In genomic region chr4:185895866-185896265, GRCh38 we compare ENCODE assay signal across 17 cellular contexts.
A peak's percentile ranks its signal among the peaks of the same experiment; 100 is the strongest.
DNase-seq lines count a peak whose midpoint lies in the region; ATAC-seq and TF ChIP-seq lines count a peak whose summit lies in the region.
"Had no signal": no experiment of that assay in that cellular context is flagged by ENCODE, and none has a peak within 500 bp of the region (broad histone marks: within the 10 kb centered on the region; RNA-seq: fewer than 3 reads in every experiment).

No MANE protein-coding gene starts in this region.

- H3K79me2 ChIP-seq in PC-9 (ENCODE audit: low read depth) (no peaks in the 10 kb centered on the region), trophoblast cell (ENCODE audit: control insufficient read depth, insufficient read depth, low read length, poor library complexity) (no peaks in the 10 kb centered on the region)

- CTCF ChIA-PET in Calu3 (lab: Charles Lee) (interaction anchor here (1.4 kb wide), 1 partner anchor 126 kb away, joined by 17 read pairs; no protein-coding TSS in a partner anchor), PC-9 (lab: Charles Lee) (interaction anchor here (1.6 kb wide), 1 partner anchor 126 kb away, joined by 9 read pairs; no protein-coding TSS in a partner anchor)

- ATAC-seq in sciatic nerve: no peak
- ATAC-seq: HCT116 had no signal

- H4K20me1 ChIP-seq in BLaER1 (peaks cover 5% of the 10 kb centered on the region; the same call in 1 of the 2 replicates), PC-9 (ENCODE audit: insufficient read depth) (no peaks in the 10 kb centered on the region)

- H3K4me2 ChIP-seq in BLaER1 (peak overlapping the region; percentile 74), PC-9 (peak overlapping the region; percentile 68), trophoblast cell (ENCODE audit: low read length) (no peak overlapping the region)

- no peak overlapping the region for H2BK5ac ChIP-seq in trophoblast cell (ENCODE audit: low read depth, low read length, poor library complexity)

- peaks cover 5% of the 10 kb centered on the region for H3K36me3 Mint-ChIP-seq in Calu3 (ENCODE audit: insufficient read depth, unreplicated experiment)
- H3K36me3 Mint-ChIP-seq: CD4-positive, alpha-beta memory T cell had no signal

- H2AFZ ChIP-seq in PC-9: no peak overlapping the region
- H2AFZ ChIP-seq in trophoblast cell (ENCODE audit: insufficient read depth, low read length, poor library complexity): no peak overlapping the region
- H2AFZ ChIP-seq: GM23248 had no signal

- peaks cover 20% of the 10 kb centered on the region for H3K4me1 ChIP-seq in BLaER1
- H3K4me1 ChIP-seq in PC-9 (replicated peaks; ENCODE audit: insufficient read depth): peaks cover 28% of the 10 kb centered on the region
- H3K4me1 ChIP-seq in trophoblast cell (ENCODE audit: control insufficient read depth in 1 of 2, insufficient read depth in 2 of 2, low read length in 2 of 2): peaks cover 9% of the 10 kb centered on the region in 2 experiments

- H3K14ac ChIP-seq in trophoblast cell (ENCODE audit: low read length): no peak overlapping the region

- no peak for DNase-seq in Calu3
- DNase-seq in PC-9: no peak
- DNase-seq in trophoblast cell: no peak
- DNase-seq in DMS53 (lab: John Stamatoyannopoulos, UW): no peak
- no peak for DNase-seq in cortex of kidney (lab: John Stamatoyannopoulos, UW)
- DNase-seq in sciatic nerve (ENCODE audit: low spot score): no peak
- no peak for DNase-seq in activated effector memory CD4-positive, alpha-beta T cell treated with Interleukin-2 at 50 U/mL for 16 hours
- DNase-seq: C1 segment of cervical spinal cord; CD4-positive, alpha-beta memory T cell; COR-L47; DND-41; GM23248; H9 had no signal

- H2AK5ac ChIP-seq in trophoblast cell (ENCODE audit: low read length): no peak overlapping the region

- peaks cover 5% of the 10 kb centered on the region for H3K79me1 ChIP-seq in trophoblast cell (ENCODE audit: low read length)

- H3F3A ChIP-seq in PC-9 (ENCODE audit: insufficient read depth, low read depth): peaks cover 30% of the 10 kb centered on the region

- H3K18ac ChIP-seq in trophoblast cell (ENCODE audit: low read length): no peak overlapping the region

- peaks cover 6% of the 10 kb centered on the region for H3K9me3 Mint-ChIP-seq in Calu3 (ENCODE audit: low read depth, unreplicated experiment)

- no peak overlapping the region for H4K8ac ChIP-seq in trophoblast cell (ENCODE audit: low read depth, low read length)

- no peak overlapping the region for H3K4me3 ChIP-seq in BLaER1
- no peak overlapping the region for H3K4me3 ChIP-seq in PC-9
- no peak overlapping the region for H3K4me3 ChIP-seq in trophoblast cell (ENCODE audit: low read depth, low read length)
- H3K4me3 ChIP-seq: GM23248 had no signal

- H3K4ac ChIP-seq in trophoblast cell (ENCODE audit: low read depth, low read length): no peak overlapping the region

- H3K27ac ChIP-seq in BLaER1: no peak overlapping the region
- H3K27ac ChIP-seq in PC-9: peak overlapping the region; percentile 97
- peak overlapping the region; percentile 59 for H3K27ac ChIP-seq in trophoblast cell (ENCODE audit: low read depth, low read length)
- H3K27ac ChIP-seq: 22Rv1, GM23248 had no signal

- H3K36me3 ChIP-seq in BLaER1: no peaks in the 10 kb centered on the region
- H3K36me3 ChIP-seq in PC-9 (ENCODE audit: low read depth): no peaks in the 10 kb centered on the region
- no peaks in the 10 kb centered on the region for H3K36me3 ChIP-seq in trophoblast cell (ENCODE audit: control insufficient read depth in 1 of 2, insufficient read depth in 2 of 2, low read length in 2 of 2)

- intact Hi-C loops in Calu3 (cut with micrococcal nuclease; ENCODE audit: unreplicated experiment): no loop called here
- intact Hi-C loops in PC-9 (cut with micrococcal nuclease; ENCODE audit: unreplicated experiment): loop anchor here (2.0 kb wide), 4 partner anchors 49 to 255 kb away; no protein-coding TSS in a partner anchor
- intact Hi-C loops in sciatic nerve (cut with DNase I): no loop called here

- POLR2A ChIA-PET in PC-9 (lab: Charles Lee; ENCODE audit: unreplicated experiment): no interaction called here

- H3K27me3 Mint-ChIP-seq in Calu3 (ENCODE audit: unreplicated experiment): no peaks in the 10 kb centered on the region

- H2BK120ac ChIP-seq in trophoblast cell (ENCODE audit: insufficient read depth, low read length, poor library complexity): no peak overlapping the region

- H3K23ac ChIP-seq in trophoblast cell (ENCODE audit: low read length): no peak overlapping the region

- no peaks in the 10 kb centered on the region for H3K27me3 ChIP-seq in BLaER1
- H3K27me3 ChIP-seq in PC-9 (ENCODE audit: insufficient read depth, low read depth): no peaks in the 10 kb centered on the region
- H3K27me3 ChIP-seq in trophoblast cell (ENCODE audit: insufficient read depth, low read length): no peaks in the 10 kb centered on the region

- peaks cover 40% of the 10 kb centered on the region for H3K4me1 Mint-ChIP-seq in Calu3 (ENCODE audit: low read depth, unreplicated experiment)
- H3K4me1 Mint-ChIP-seq: CD4-positive, alpha-beta memory T cell had no signal

- no peaks in the 10 kb centered on the region for H3K9me2 ChIP-seq in PC-9 (ENCODE audit: insufficient read depth)

- H2BK12ac ChIP-seq in trophoblast cell (ENCODE audit: low read length): no peak overlapping the region

- H3K9me3 ChIP-seq in BLaER1: no peaks in the 10 kb centered on the region
- no peaks in the 10 kb centered on the region; the same call in 1 of the 2 replicates for H3K9me3 ChIP-seq in PC-9 (ENCODE audit: insufficient read depth, low read depth)
- no peaks in the 10 kb centered on the region for H3K9me3 ChIP-seq in trophoblast cell (ENCODE audit: insufficient read depth, low read depth, low read length)

- H3K27ac Mint-ChIP-seq in Calu3 (ENCODE audit: unreplicated experiment): no peak overlapping the region
- H3K27ac Mint-ChIP-seq: B cell had no signal

- no CpG with 5 or more reads among the region's 3 CpGs for WGBS in trophoblast cell (ENCODE audit: extremely low coverage, insufficient coverage, insufficient read length)

- BruUV-seq in Calu3 (replicated peaks; lab: Mats Ljungman, UMichigan): no TSS peak
- BruUV-seq in PC-9 (replicated peaks; lab: Mats Ljungman, UMichigan): no TSS peak

- H3K4me3 Mint-ChIP-seq in Calu3 (ENCODE audit: low read depth, unreplicated experiment): peak overlapping the region; percentile 72
- H3K4me3 Mint-ChIP-seq: B cell; CD4-positive, alpha-beta memory T cell; H9 had no signal

- H4K12ac ChIP-seq in trophoblast cell (ENCODE audit: low read depth, low read length): no peak overlapping the region

- H3K9ac ChIP-seq in BLaER1 (no peak overlapping the region), trophoblast cell (ENCODE audit: low read length) (no peak overlapping the region)
- H3K9ac ChIP-seq: GM23248 had no signal

- no peak overlapping the region for H4K91ac ChIP-seq in trophoblast cell (ENCODE audit: low read depth, low read length)

- no peak for TF ChIP-seq CTCF in Calu3 (IDR thresholded peaks at IDR 0.05; ENCODE audit: unreplicated experiment)
- TF ChIP-seq CTCF in PC-9 (conservative IDR thresholded peaks at IDR 0.05): no peak
